In genomic region chr5:131787736-131788135, GRCh38 we compare ENCODE assay signal across 14 cellular contexts. TPM values are rescaled to one million over a fixed set of nuclear protein-coding genes. Genes with fewer than 3 reads are reported as not detected.
DNase-seq lines count a peak whose midpoint lies in the region; ATAC-seq, FAIRE-seq and TF ChIP-seq lines count a peak whose summit lies in the region.
"Had no signal": no experiment of that assay in that cellular context is flagged by ENCODE, and none has a peak within 500 bp of the region (broad histone marks: within the 10 kb centered on the region; RNA-seq: fewer than 3 reads in every experiment).

No MANE protein-coding gene starts in this region.

- no peak overlapping the region for H3K27ac ChIP-seq in right atrium auricular region
- H3K27ac ChIP-seq: 22Rv1 had no signal

- no peaks in the 10 kb centered on the region for H3K36me3 ChIP-seq in right atrium auricular region

- peak; percentile 35 for ATAC-seq in Right ventricle myocardium superior (ENCODE audit: poor library complexity)
- ATAC-seq in stimulated activated naive B cell treated with anti-CD40 and anti-IgM and Interleukin-4, amounts not matched to agents 10 μg/mL and 1 μg/mL and 100 μg/mL, for 72 hours (replicated peaks): no peak
- ATAC-seq in activated naive CD4-positive, alpha-beta T cell treated with anti-CD3 and anti-CD28 coated beads, Interleukin-2, amount 50 U/mL, for 72 hours: no peak
- no peak for ATAC-seq in GM21423 (IDR thresholded peaks at IDR 0.05; ENCODE audit: unreplicated experiment)

- peaks cover 0 to 21% of the 10 kb centered on the region in 2 donors for H3K4me1 ChIP-seq in right atrium auricular region

- peaks cover 12 to 25% (median 16%) of the 10 kb centered on the region in 5 experiments for H3K9me3 Mint-ChIP-seq in brain
- peaks cover 12% of the 10 kb centered on the region for H3K9me3 Mint-ChIP-seq in nephron progenitor cell
- H3K9me3 Mint-ChIP-seq in stimulated activated naive B cell treated with anti-CD40 and anti-IgM and Interleukin-4, amounts not matched to agents 10 μg/mL and 1 μg/mL and 100 μg/mL, for 72 hours: peaks cover 0 to 4% of the 10 kb centered on the region in 2 donors
- peaks cover 0 to 4% of the 10 kb centered on the region in 2 donors for H3K9me3 Mint-ChIP-seq in activated naive CD4-positive, alpha-beta T cell treated with anti-CD3 and anti-CD28 coated beads, Interleukin-2, amount 50 U/mL, for 72 hours
- H3K9me3 Mint-ChIP-seq: CD8-positive, alpha-beta memory T cell had no signal

- peaks cover 58% of the 10 kb centered on the region for H3K36me3 Mint-ChIP-seq in brain
- H3K36me3 Mint-ChIP-seq in nephron progenitor cell (ENCODE audit: low read depth): peaks cover 31% of the 10 kb centered on the region
- H3K36me3 Mint-ChIP-seq in stimulated activated naive B cell treated with anti-CD40 and anti-IgM and Interleukin-4, amounts not matched to agents 10 μg/mL and 1 μg/mL and 100 μg/mL, for 72 hours: peaks cover 29% of the 10 kb centered on the region in 2 donors
- peaks cover 5 to 8% of the 10 kb centered on the region in 2 donors for H3K36me3 Mint-ChIP-seq in activated naive CD4-positive, alpha-beta T cell treated with anti-CD3 and anti-CD28 coated beads, Interleukin-2, amount 50 U/mL, for 72 hours

- no peaks in the 10 kb centered on the region for H3K27me3 ChIP-seq in right atrium auricular region

- DNase-seq in Right ventricle myocardium superior: no peak
- no peak for DNase-seq in right atrium auricular region (ENCODE audit: low spot score)
- no peak for DNase-seq in nephron progenitor cell
- no peak for DNase-seq in stimulated activated naive B cell treated with anti-CD40 and anti-IgM and Interleukin-4, amounts not matched to agents 10 μg/mL and 1 μg/mL and 100 μg/mL, for 72 hours
- no peak for DNase-seq in activated naive CD4-positive, alpha-beta T cell treated with anti-CD3 and anti-CD28 coated beads, Interleukin-2, amount 50 U/mL, for 72 hours (ENCODE audit: low spot score in 2 of 2)
- no peak for DNase-seq in frontal cortex (ENCODE audit: low spot score in 2 of 2)
- DNase-seq: Caco-2; CD8-positive, alpha-beta memory T cell; DND-41; GDM1; H7 had no signal

- no peak for TF ChIP-seq CTCF in right atrium auricular region (IDR thresholded peaks at IDR 0.05)
- no peak for TF ChIP-seq CTCF in brain (conservative IDR thresholded peaks at IDR 0.05)
- TF ChIP-seq CTCF in nephron progenitor cell (IDR thresholded peaks at IDR 0.05): no peak

- H3K4me1 Mint-ChIP-seq in brain (peaks cover 36% of the 10 kb centered on the region), nephron progenitor cell (no peaks in the 10 kb centered on the region)
- H3K4me1 Mint-ChIP-seq in stimulated activated naive B cell treated with anti-CD40 and anti-IgM and Interleukin-4, amounts not matched to agents 10 μg/mL and 1 μg/mL and 100 μg/mL, for 72 hours: peaks cover 30 to 52% of the 10 kb centered on the region in 2 donors

- intact Hi-C loops in Right ventricle myocardium superior (cut with DNase I): no loop called here

- no peak overlapping the region for H3K4me3 ChIP-seq in right atrium auricular region

- FAIRE-seq in frontal cortex (lab: Jason Lieb, UNC): no peak

- H3K27ac Mint-ChIP-seq in brain (peak overlapping the region in 3 of 5 experiments; percentile 7 to 63 (median 27)), nephron progenitor cell (peak overlapping the region; percentile 31)
- H3K27ac Mint-ChIP-seq in stimulated activated naive B cell treated with anti-CD40 and anti-IgM and Interleukin-4, amounts not matched to agents 10 μg/mL and 1 μg/mL and 100 μg/mL, for 72 hours: peak overlapping the region; percentile 71
- no peak overlapping the region for H3K27ac Mint-ChIP-seq in activated naive CD4-positive, alpha-beta T cell treated with anti-CD3 and anti-CD28 coated beads, Interleukin-2, amount 50 U/mL, for 72 hours

- H3K27me3 Mint-ChIP-seq in brain (no peaks in the 10 kb centered on the region), nephron progenitor cell (ENCODE audit: low read depth, poor library complexity) (peaks cover 2% of the 10 kb centered on the region)
- no peaks in the 10 kb centered on the region for H3K27me3 Mint-ChIP-seq in stimulated activated naive B cell treated with anti-CD40 and anti-IgM and Interleukin-4, amounts not matched to agents 10 μg/mL and 1 μg/mL and 100 μg/mL, for 72 hours
- H3K27me3 Mint-ChIP-seq: CD8-positive, alpha-beta memory T cell had no signal

- H3K9me3 ChIP-seq in right atrium auricular region: no peaks in the 10 kb centered on the region
- H3K9me3 ChIP-seq: Caco-2 had no signal

- H3K4me3 Mint-ChIP-seq in brain (peak overlapping the region in 1 of 5 experiments; percentile 51), nephron progenitor cell (no peak overlapping the region)
- no peak overlapping the region for H3K4me3 Mint-ChIP-seq in stimulated activated naive B cell treated with anti-CD40 and anti-IgM and Interleukin-4, amounts not matched to agents 10 μg/mL and 1 μg/mL and 100 μg/mL, for 72 hours

RNA-seq across cellular contexts. Expression of gene FNIP1, which starts 9.1 kb away (rescaled TPM):
- total RNA-seq in Right ventricle myocardium superior: 30.7 TPM
- total RNA-seq in right atrium auricular region: 10 to 100 TPM; 30.6 to 38.3 TPM
- polyA plus RNA-seq in brain (ENCODE audit: insufficient read depth, low read depth, low replicate concordance): 2.6 TPM
- total RNA-seq in activated naive CD4-positive, alpha-beta T cell treated with anti-CD3 and anti-CD28 coated beads, Interleukin-2, amount 50 U/mL, for 72 hours: 10 to 100 TPM; 20.5 to 27.1 TPM
- 54.2 TPM for total RNA-seq in frontal cortex

Comparison
In these comparisons a context has a peak if more than half of its experiments do, and no peak if none do; other contexts are left out.
1. H3K27ac Mint-ChIP-seq: peak in brain (3 of 5), nephron progenitor cell (single experiment) and stimulated activated naive B cell treated with anti-CD40 and anti-IgM and Interleukin-4, amounts not matched to agents 10 μg/mL and 1 μg/mL and 100 μg/mL, for 72 hours (single experiment); none in activated naive CD4-positive, alpha-beta T cell treated with anti-CD3 and anti-CD28 coated beads, Interleukin-2, amount 50 U/mL, for 72 hours (0 of 2).